18 cellular contexts compared by ENCODE assay signal in the genomic region with DNA sequence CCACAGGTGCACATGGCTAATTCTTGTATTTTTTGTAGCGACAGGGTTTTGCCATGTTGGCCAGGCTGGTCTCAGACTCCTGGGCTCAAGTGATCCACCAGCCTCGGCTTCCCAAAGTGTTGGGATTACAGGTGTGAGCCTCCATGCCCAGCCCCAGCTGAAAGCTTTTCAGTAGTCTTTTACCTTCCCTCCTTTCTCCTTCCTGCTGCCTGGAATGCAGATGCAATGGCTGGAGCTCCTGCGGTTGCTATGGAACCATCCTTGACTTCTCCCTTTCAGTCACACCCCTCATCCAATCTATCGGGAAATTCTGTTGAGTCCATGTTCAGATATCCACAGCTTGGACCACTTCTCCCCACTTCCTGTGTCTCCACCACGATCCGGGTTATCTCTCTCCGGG.
"Had no signal": no experiment of that assay in that cellular context is flagged by ENCODE, and none has a peak within 500 bp of the region (broad histone marks: within the 10 kb centered on the region; RNA-seq: fewer than 3 reads in every experiment).

No MANE protein-coding gene starts in this region.

- H3K4me3 Mint-ChIP-seq: activated B cell treated with CpG ODN at 0.5 μM for 24 hours; activated CD4-positive, alpha-beta T cell treated with anti-CD3 and anti-CD28 coated beads, Interleukin-2, amount 10 ng/mL, durations not matched to agents 24 days and 14 days; activated naive CD4-positive, alpha-beta T cell treated with anti-CD3 and anti-CD28 coated beads, Interleukin-2, amount 50 U/mL, for 24 hours; activated T-helper 17 cell treated with anti-CD3 and anti-CD28 coated beads, Interleukin-2, amount 50 U/mL, for 72 hours; memory B cell; stimulated activated memory B cell treated with anti-CD40 and anti-IgM and Interleukin-4, amounts not matched to agents 10 μg/mL and 1 μg/mL and 100 μg/mL, for 72 hours; T-helper 1 cell treated with Interleukin-12 subunit alpha and Interleukin-12 subunit beta and Interleukin-4 antibody, amounts not matched to agents 30 μg/mL and 1 μg/mL, for 36 hours had no signal

- DNase-seq: activated B cell treated with CpG ODN at 0.5 μM for 24 hours; activated CD4-positive, alpha-beta T cell treated with anti-CD3 and anti-CD28 coated beads, Interleukin-2, amount 10 ng/mL, durations not matched to agents 24 days and 14 days; activated T-cell treated with anti-CD3 and anti-CD28 coated beads for 4 hours; aorta; dorsolateral prefrontal cortex; head of caudate nucleus; left colon; SK-N-SH; transverse colon had no signal

- H3K27ac Mint-ChIP-seq: activated B cell treated with CpG ODN at 0.5 μM for 24 hours; activated CD4-positive, alpha-beta T cell treated with anti-CD3 and anti-CD28 coated beads, Interleukin-2, amount 10 ng/mL, durations not matched to agents 24 days and 14 days; activated naive CD4-positive, alpha-beta T cell treated with anti-CD3 and anti-CD28 coated beads, Interleukin-2, amount 50 U/mL, for 24 hours; activated T-helper 17 cell treated with anti-CD3 and anti-CD28 coated beads, Interleukin-2, amount 50 U/mL, for 72 hours; memory B cell; stimulated activated memory B cell treated with anti-CD40 and anti-IgM and Interleukin-4, amounts not matched to agents 10 μg/mL and 1 μg/mL and 100 μg/mL, for 72 hours; T-helper 1 cell treated with Interleukin-12 subunit alpha and Interleukin-12 subunit beta and Interleukin-4 antibody, amounts not matched to agents 30 μg/mL and 1 μg/mL, for 36 hours had no signal

- H3K27me3 ChIP-seq: breast epithelium, dorsolateral prefrontal cortex, transverse colon had no signal

- H3K9me3 ChIP-seq: breast epithelium, SK-N-SH, transverse colon had no signal

- H3K4me1 Mint-ChIP-seq: activated T-helper 17 cell treated with anti-CD3 and anti-CD28 coated beads, Interleukin-2, amount 50 U/mL, for 72 hours had no signal

- H3K27ac ChIP-seq: dorsolateral prefrontal cortex, transverse colon had no signal

- H3K36me3 Mint-ChIP-seq: activated naive CD4-positive, alpha-beta T cell treated with anti-CD3 and anti-CD28 coated beads, Interleukin-2, amount 50 U/mL, for 24 hours; memory B cell; stimulated activated memory B cell treated with anti-CD40 and anti-IgM and Interleukin-4, amounts not matched to agents 10 μg/mL and 1 μg/mL and 100 μg/mL, for 72 hours had no signal

- H3K36me3 ChIP-seq: breast epithelium, transverse colon had no signal

- ATAC-seq: activated T-helper 17 cell treated with anti-CD3 and anti-CD28 coated beads, Interleukin-2, amount 50 U/mL, for 72 hours; esophagus mucosa; left colon; right cardiac atrium; stimulated activated memory B cell treated with anti-CD40 and anti-IgM and Interleukin-4, amounts not matched to agents 10 μg/mL and 1 μg/mL and 100 μg/mL, for 72 hours had no signal

- H3K9me3 Mint-ChIP-seq: activated B cell treated with CpG ODN at 0.5 μM for 24 hours; activated CD4-positive, alpha-beta T cell treated with anti-CD3 and anti-CD28 coated beads, Interleukin-2, amount 10 ng/mL, durations not matched to agents 24 days and 14 days; activated naive CD4-positive, alpha-beta T cell treated with anti-CD3 and anti-CD28 coated beads, Interleukin-2, amount 50 U/mL, for 24 hours; activated T-helper 17 cell treated with anti-CD3 and anti-CD28 coated beads, Interleukin-2, amount 50 U/mL, for 72 hours; memory B cell; stimulated activated memory B cell treated with anti-CD40 and anti-IgM and Interleukin-4, amounts not matched to agents 10 μg/mL and 1 μg/mL and 100 μg/mL, for 72 hours; T-helper 1 cell treated with Interleukin-12 subunit alpha and Interleukin-12 subunit beta and Interleukin-4 antibody, amounts not matched to agents 30 μg/mL and 1 μg/mL, for 36 hours had no signal

- H3K4me3 ChIP-seq: breast epithelium, smooth muscle cell had no signal
